8 cellular contexts compared by ENCODE assay signal in the genomic region with DNA sequence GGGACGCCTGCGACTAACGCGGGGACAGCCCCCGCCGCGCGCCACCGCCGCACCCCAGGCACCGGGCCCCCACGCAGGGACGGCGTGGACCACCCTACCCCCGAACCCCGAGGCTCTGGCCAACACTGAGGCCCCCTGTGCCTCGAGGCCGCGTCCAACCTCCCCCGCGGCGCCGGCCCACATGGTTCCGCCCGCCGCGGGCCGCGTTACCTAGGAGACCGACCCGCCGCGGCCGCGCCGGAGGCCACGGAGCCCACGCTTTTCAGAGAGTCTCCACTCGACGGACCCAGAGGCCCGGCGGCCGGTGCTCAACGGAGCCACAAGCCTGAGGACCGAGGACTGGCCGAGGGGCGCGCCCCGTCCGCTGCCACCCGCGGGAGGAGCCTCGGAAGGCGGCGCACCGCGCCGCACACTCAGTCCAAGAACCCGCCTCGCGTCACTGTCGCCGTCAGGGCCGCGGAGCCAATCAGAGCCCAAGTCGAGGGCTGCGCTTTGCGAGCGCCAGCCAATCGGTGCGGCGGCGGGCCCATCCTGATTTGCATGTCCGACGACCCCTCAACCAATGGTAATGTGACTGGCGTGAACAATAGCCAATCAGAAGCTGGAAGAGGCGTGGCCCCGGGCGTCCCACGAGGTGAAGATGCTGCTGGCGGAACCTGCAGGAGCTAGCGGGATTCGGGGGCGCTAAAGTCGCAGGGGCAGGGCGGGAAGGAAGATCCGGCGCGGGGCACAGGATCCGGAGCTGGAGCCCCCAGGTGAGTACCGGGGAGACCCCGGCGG. TPM values are rescaled to one million over a fixed set of nuclear protein-coding genes. Genes with fewer than 3 reads are reported as not detected.
DNase-seq lines count a peak whose midpoint lies in the region; ATAC-seq, FAIRE-seq and TF ChIP-seq lines count a peak whose summit lies in the region.

NPHP4 (minus strand) TSS at position 392 of the 780 bp plus-strand sequence. CDS start 6,136 bp downstream, outside the sequence.

- POLR2A ChIA-PET in OCI-LY7 (lab: Charles Lee) = interaction anchor here (0.9 to 2.9 kb wide), 4 partner anchors 10 to 243 kb away, joined by 3 to 9 read pairs (median 4); no protein-coding TSS in a partner anchor
- POLR2A ChIA-PET in endothelial cell of umbilical vein (lab: Charles Lee) = no interaction called here

- H3K4me3 ChIP-seq in HUES64 (ENCODE audit: low read length) (peak within 1 kb of the TSS; percentile 95), OCI-LY7 (ENCODE audit: low read depth, low read length, poor library complexity, severe bottlenecking) (peak within 1 kb of the TSS; percentile 91), endothelial cell of umbilical vein (replicated peaks in 1 of 3; ENCODE audit: insufficient read depth in 1 of 3, low read depth in 1 of 3, low read length in 3 of 3) (peak within 1 kb of the TSS; percentile 64 to 83 (median 74))

- dilution Hi-C loops in endothelial cell of umbilical vein (cut with MboI; ENCODE audit: extremely low pct_ligation_motif_present, low sequenced_read_pairs) = no loop called here

- intact Hi-C loops in OCI-LY7 (cut with micrococcal nuclease; ENCODE audit: unreplicated experiment) (loop anchor here (1.0 to 2.0 kb wide), 2 partner anchors 34 to 207 kb away; partner anchors contain the start of gene RPL22), endothelial cell of umbilical vein (cut with micrococcal nuclease) (loop anchor here (1.0 to 2.0 kb wide), 2 partner anchors 60 to 207 kb away; partner anchors contain the start of gene RPL22)

- peaks cover 9% of the 10 kb centered on the region; the same call in 1 of the 2 replicates for H3K4me1 ChIP-seq in HUES64 (ENCODE audit: insufficient read depth, low read length)
- peaks cover 20% of the 10 kb centered on the region for H3K4me1 ChIP-seq in OCI-LY7 (ENCODE audit: insufficient read depth, low read length, poor library complexity, severe bottlenecking)
- peaks cover 10% of the 10 kb centered on the region for H3K4me1 ChIP-seq in endothelial cell of umbilical vein (ENCODE audit: control insufficient read depth, extremely low read depth, insufficient read depth, low read length)

- DNase-seq in D341Med (ENCODE audit: low spot score) (peak; percentile 97), OCI-LY7 (ENCODE audit: low spot score) (peak; percentile 100), activated T-cell treated with anti-CD3 and anti-CD28 coated beads for 1 hour (ENCODE audit: low read depth) (peak; percentile 99), endothelial cell of umbilical vein (ENCODE audit: low read depth, low spot score) (peak; percentile 100), midbrain (lab: John Stamatoyannopoulos, UW) (peak; percentile 100)
- DNase-seq in stimulated activated CD8-positive, alpha-beta memory T cell treated with anti-CD3 and anti-CD28 coated beads, Interleukin-2, amount 100 ng/mL, for 1 hour (ENCODE audit: low read depth in 2 of 2) = peak; percentile 98

- H3K4me2 ChIP-seq in OCI-LY7 (ENCODE audit: low read length) = peak within 1 kb of the TSS; percentile 99
- peak within 1 kb of the TSS; percentile 77 for H3K4me2 ChIP-seq in endothelial cell of umbilical vein (ENCODE audit: insufficient read depth, low read length)

- H3K36me3 ChIP-seq in HUES64 (ENCODE audit: insufficient read depth, low read length) = no peaks in the 10 kb centered on the region
- no peaks in the 10 kb centered on the region for H3K36me3 ChIP-seq in OCI-LY7 (ENCODE audit: insufficient read depth, low read length)
- H3K36me3 ChIP-seq in endothelial cell of umbilical vein (ENCODE audit: control insufficient read depth in 2 of 2, extremely low read depth in 1 of 2, insufficient read depth in 2 of 2, low read length in 2 of 2) = no peaks in the 10 kb centered on the region

- peak within 1 kb of the TSS; percentile 65 for H2AFZ ChIP-seq in OCI-LY7 (ENCODE audit: low read length)
- H2AFZ ChIP-seq in endothelial cell of umbilical vein (ENCODE audit: low read depth, low read length) = peak within 1 kb of the TSS; percentile 93

- no peaks in the 10 kb centered on the region for H3K9me1 ChIP-seq in endothelial cell of umbilical vein (replicated peaks; ENCODE audit: control insufficient read depth, extremely low read depth, insufficient read depth, low read length)

- H3K9me3 ChIP-seq in HUES64 (ENCODE audit: insufficient read depth, low read depth, low read length) (no peaks in the 10 kb centered on the region), OCI-LY7 (ENCODE audit: low read length) (no peaks in the 10 kb centered on the region), endothelial cell of umbilical vein (replicated peaks; ENCODE audit: control insufficient read depth, insufficient read depth, low read length) (no peaks in the 10 kb centered on the region)

- WGBS in HUES64 = under 1% methylated on average over 93 of the region's 93 CpGs

- H3K27me3 ChIP-seq in HUES64 (ENCODE audit: insufficient read depth, low read length) (peaks cover 37% of the 10 kb centered on the region), endothelial cell of umbilical vein (ENCODE audit: control insufficient read depth in 2 of 2, insufficient read depth in 2 of 2, low read length in 2 of 2) (no peaks in the 10 kb centered on the region)

- ATAC-seq in GM21447 (IDR thresholded peaks at IDR 0.05; ENCODE audit: unreplicated experiment) = peak; percentile 82

- H3K9ac ChIP-seq in HUES64 (ENCODE audit: low read depth, low read length) = peak within 1 kb of the TSS; percentile 86
- H3K9ac ChIP-seq in endothelial cell of umbilical vein (replicated peaks; ENCODE audit: extremely low read depth, insufficient read depth, low read length) = peak within 1 kb of the TSS; percentile 85

- H3K9me2 ChIP-seq in OCI-LY7 (ENCODE audit: insufficient read depth, low read length) = no peaks in the 10 kb centered on the region

- peak; percentile 97 for FAIRE-seq in endothelial cell of umbilical vein (lab: Jason Lieb, UNC)

- CTCF ChIA-PET in OCI-LY7 (lab: Charles Lee; ENCODE audit: unreplicated experiment) = no interaction called here
- CTCF ChIA-PET in endothelial cell of umbilical vein (lab: Charles Lee) = interaction anchor here (1.1 to 1.4 kb wide), 2 partner anchors 10 to 214 kb away, joined by 4 to 7 read pairs; partner anchors contain the start of gene RNF207

- H4K20me1 ChIP-seq in OCI-LY7 (ENCODE audit: insufficient read depth, low read length) (no peaks in the 10 kb centered on the region), endothelial cell of umbilical vein (replicated peaks; ENCODE audit: control insufficient read depth, extremely low read depth, insufficient read depth, low read length) (no peaks in the 10 kb centered on the region)

- H3K27ac ChIP-seq in HUES64 (ENCODE audit: low read depth, low read length) (peak within 1 kb of the TSS; percentile 77), OCI-LY7 (ENCODE audit: low read depth, low read length, poor library complexity, severe bottlenecking) (peak within 1 kb of the TSS; percentile 37), endothelial cell of umbilical vein (ENCODE audit: insufficient read depth, low read depth, low read length) (peak within 1 kb of the TSS; percentile 82)

- H3K79me2 ChIP-seq in OCI-LY7 (ENCODE audit: insufficient read depth, low read depth, low read length) (peaks cover 12% of the 10 kb centered on the region), endothelial cell of umbilical vein (ENCODE audit: control insufficient read depth, insufficient read depth, low read length) (no peaks in the 10 kb centered on the region)

- 0 out of 2 replicates have a peak, but pooled peaks have one; percentile 18 for TF ChIP-seq CTCF in OCI-LY7 (conservative IDR thresholded peaks at IDR 0.05; ENCODE audit: low read length)
- no peak for TF ChIP-seq CTCF in endothelial cell of umbilical vein (IDR thresholded peaks at IDR 0.05; ENCODE audit: extremely low read depth in 1 of 2, insufficient read depth in 1 of 2, low read depth in 1 of 2, low read length in 2 of 2)

- BruUV-seq in OCI-LY7 (replicated peaks; lab: Mats Ljungman, UMichigan) (no TSS peak), endothelial cell of umbilical vein (replicated peaks; lab: Mats Ljungman, UMichigan) (no TSS peak)

- TF ChIP-seq POLR2A in endothelial cell of umbilical vein (IDR thresholded peaks at IDR 0.05; ENCODE audit: low read depth, low read length) = no peak

TF ChIP-seq in endothelial cell of umbilical vein, 7 proteins besides CTCF, POLR2A, EP300 and RAD21:
- TF ChIP-seq MAX (IDR thresholded peaks at IDR 0.05; ENCODE audit: insufficient read depth, insufficient read length) (peak; percentile 9), GATA2 (IDR thresholded peaks at IDR 0.05; ENCODE audit: insufficient read depth, insufficient read length, low read depth, low read length) (no peak), FOS (IDR thresholded peaks at IDR 0.05; ENCODE audit: borderline replicate concordance, insufficient read depth, low read length) (no peak), POLR2AphosphoS5 (IDR thresholded peaks at IDR 0.05; ENCODE audit: insufficient read depth, low read depth, low read length) (peak; percentile 52)

RNA-seq across cellular contexts. Expression of gene NPHP4, which starts in this region (rescaled TPM):
- 7.3 TPM for polyA plus RNA-seq in HUES64 (2013, experiment 1 of 2)
- polyA plus RNA-seq in HUES64 (2013, experiment 2 of 2) = 6.9 TPM
- total RNA-seq in OCI-LY7 (2014; rRNA removed; shearing (Covaris generic)) = 9.2 and 13.4 TPM in 2 replicates
- total RNA-seq in OCI-LY7 (2022) (23.0 and 24.2 TPM in 2 replicates), endothelial cell of umbilical vein (9.9 and 11.7 TPM in 2 replicates)
- polyA plus RNA-seq in endothelial cell of umbilical vein = 4.4 and 5.0 TPM in 2 replicates
- polyA plus RNA-seq in endothelial cell of umbilical vein (2011; cell fraction: cytosol; rRNA removed) = 3.2 and 4.3 TPM in 2 replicates
- 23.1 and 24.3 TPM in 2 replicates for polyA plus RNA-seq in endothelial cell of umbilical vein (2011; cell fraction: nucleus; rRNA removed)
- 5.4 and 7.8 TPM in 2 replicates for polyA plus RNA-seq in endothelial cell of umbilical vein (2012)
- polyA minus RNA-seq in endothelial cell of umbilical vein = 6.9 and 11.9 TPM in 2 replicates
- polyA minus RNA-seq in endothelial cell of umbilical vein (2011; cell fraction: cytosol; rRNA and poly(A)+ RNA removed) = 7.3 TPM
- polyA minus RNA-seq in endothelial cell of umbilical vein (2011; cell fraction: nucleus; rRNA and poly(A)+ RNA removed) = 11.4 and 15.6 TPM in 2 replicates

Comparison
In these comparisons a context has a peak if more than half of its experiments do, and no peak if none do; other contexts are left out.
1. Peak in every context shown above with its lines: DNase-seq, ATAC-seq, H3K4me3 ChIP-seq and H3K27ac ChIP-seq.